Comparison of ENCODE assay signal across 8 cellular contexts in genomic region chr17:74971069-74971841, GRCh38. TPM values are rescaled to one million over a fixed set of nuclear protein-coding genes. Genes with fewer than 3 reads are reported as not detected.
DNase-seq lines count a peak whose midpoint lies in the region; ATAC-seq and TF ChIP-seq lines count a peak whose summit lies in the region.
"Had no signal": no experiment of that assay in that cellular context is flagged by ENCODE, and none has a peak within 500 bp of the region (broad histone marks: within the 10 kb centered on the region; RNA-seq: fewer than 3 reads in every experiment).

No MANE protein-coding gene starts in this region.

- ATAC-seq in HCT116: no peak
- ATAC-seq in activated T-helper 17 cell treated with anti-CD3 and anti-CD28 coated beads, Interleukin-2, amount 50 U/mL, for 72 hours (replicated peaks): no peak
- ATAC-seq in left lung: no peak
- ATAC-seq in stimulated activated effector memory CD8-positive, alpha-beta T cell treated with anti-CD3 and anti-CD28 coated beads, Interleukin-12 subunit alpha, Interleukin-12 subunit beta, amount 100 ng/mL, for 72 hours: no peak
- no peak for ATAC-seq in GM18870 (IDR thresholded peaks at IDR 0.05; ENCODE audit: unreplicated experiment)
- no peak for ATAC-seq in HG02610 (IDR thresholded peaks at IDR 0.05; ENCODE audit: unreplicated experiment)

- peak overlapping the region; percentile 69 for H3K9ac ChIP-seq in HCT116 (ENCODE audit: low read length)

- H4K20me1 ChIP-seq in HCT116 (ENCODE audit: insufficient read depth): no peaks in the 10 kb centered on the region

- RAD21 ChIA-PET in HCT116 (lab: Charles Lee; ENCODE audit: low non-redundant PET in 1 of 2, low total read pairs in 2 of 2, uncharacterized antibody in 2 of 2, unreplicated experiment in 2 of 2): interaction anchor here in 1 of 2 experiments (0.5 kb wide), 2 partner anchors 49 to 126 kb away, joined by 4 to 10 read pairs; no protein-coding TSS in a partner anchor

- H3K9me3 ChIP-seq in HCT116 (ENCODE audit: control insufficient read depth in 1 of 2, insufficient read depth in 1 of 2, low read depth in 1 of 2, low read length in 2 of 2) (no peaks in the 10 kb centered on the region), left lung (no peaks in the 10 kb centered on the region)

- H3K27ac Mint-ChIP-seq in activated T-helper 17 cell treated with anti-CD3 and anti-CD28 coated beads, Interleukin-2, amount 50 U/mL, for 72 hours: no peak overlapping the region
- H3K27ac Mint-ChIP-seq in stimulated activated effector memory CD8-positive, alpha-beta T cell treated with anti-CD3 and anti-CD28 coated beads, Interleukin-12 subunit alpha, Interleukin-12 subunit beta, amount 100 ng/mL, for 72 hours: no peak overlapping the region
- H3K27ac Mint-ChIP-seq: HFFc6 had no signal

- TF ChIP-seq CTCF in HCT116 (IDR thresholded peaks at IDR 0.05 in 2 of 3, conservative IDR thresholded peaks at IDR 0.05 in 1 of 3; ENCODE audit: borderline replicate concordance in 1 of 3, insufficient read depth in 1 of 3, low read depth in 2 of 3, low read length in 2 of 3) (no peak), left lung (IDR thresholded peaks at IDR 0.05) (no peak)

- intact Hi-C loops in HCT116 (cut with micrococcal nuclease): no loop called here
- intact Hi-C loops in left lung (cut with DNase I): no loop called here

- H3K4me2 ChIP-seq in HCT116 (ENCODE audit: low read length): peak overlapping the region; percentile 98

- DNase-seq in HCT116 (ENCODE audit: low read depth, low spot score): no peak
- DNase-seq in left lung: peak in 1 of 2 donors; percentile 33
- DNase-seq in stimulated activated effector memory CD8-positive, alpha-beta T cell treated with anti-CD3 and anti-CD28 coated beads, Interleukin-12 subunit alpha, Interleukin-12 subunit beta, amount 100 ng/mL, for 72 hours (ENCODE audit: low spot score in 2 of 2): no peak
- no peak for DNase-seq in DMS153 (lab: John Stamatoyannopoulos, UW)
- DNase-seq: HFFc6 had no signal

- peaks cover 6% of the 10 kb centered on the region for H3K27me3 Mint-ChIP-seq in activated T-helper 17 cell treated with anti-CD3 and anti-CD28 coated beads, Interleukin-2, amount 50 U/mL, for 72 hours

- no peaks in the 10 kb centered on the region for H3K79me2 ChIP-seq in HCT116 (ENCODE audit: insufficient read depth, low read length)

- H3K4me3 Mint-ChIP-seq in activated T-helper 17 cell treated with anti-CD3 and anti-CD28 coated beads, Interleukin-2, amount 50 U/mL, for 72 hours: peak overlapping the region; percentile 90
- peak overlapping the region; percentile 89 for H3K4me3 Mint-ChIP-seq in stimulated activated effector memory CD8-positive, alpha-beta T cell treated with anti-CD3 and anti-CD28 coated beads, Interleukin-12 subunit alpha, Interleukin-12 subunit beta, amount 100 ng/mL, for 72 hours
- H3K4me3 Mint-ChIP-seq: HFFc6 had no signal

- H2AFZ ChIP-seq in HCT116 (ENCODE audit: low read depth, low read length, poor library complexity, severe bottlenecking): no peak overlapping the region

- H3K9me3 Mint-ChIP-seq in activated T-helper 17 cell treated with anti-CD3 and anti-CD28 coated beads, Interleukin-2, amount 50 U/mL, for 72 hours: no peaks in the 10 kb centered on the region
- H3K9me3 Mint-ChIP-seq in stimulated activated effector memory CD8-positive, alpha-beta T cell treated with anti-CD3 and anti-CD28 coated beads, Interleukin-12 subunit alpha, Interleukin-12 subunit beta, amount 100 ng/mL, for 72 hours: no peaks in the 10 kb centered on the region
- H3K9me3 Mint-ChIP-seq: HFFc6 had no signal

- no peaks in the 10 kb centered on the region for H3K27me3 ChIP-seq in HCT116 (ENCODE audit: insufficient read depth, low read length)
- peaks cover 7 to 55% of the 10 kb centered on the region in 2 donors for H3K27me3 ChIP-seq in left lung

- no peak for TF ChIP-seq RAD21 in HCT116 (IDR thresholded peaks at IDR 0.05; ENCODE audit: low read depth)

- H3K36me3 ChIP-seq in HCT116 (ENCODE audit: control insufficient read depth in 1 of 2, insufficient read depth in 2 of 2, low read length in 2 of 2) (no peaks in the 10 kb centered on the region), left lung (no peaks in the 10 kb centered on the region)

- H3K4me3 ChIP-seq in HCT116 (replicated peaks in 1 of 2; ENCODE audit: low read depth in 1 of 2, low read length in 2 of 2) (peak overlapping the region; percentile 80 to 84), left lung (peak overlapping the region; percentile 41 to 69)

- H3K36me3 Mint-ChIP-seq in activated T-helper 17 cell treated with anti-CD3 and anti-CD28 coated beads, Interleukin-2, amount 50 U/mL, for 72 hours (ENCODE audit: low read depth): no peaks in the 10 kb centered on the region
- peaks cover 6% of the 10 kb centered on the region for H3K36me3 Mint-ChIP-seq in stimulated activated effector memory CD8-positive, alpha-beta T cell treated with anti-CD3 and anti-CD28 coated beads, Interleukin-12 subunit alpha, Interleukin-12 subunit beta, amount 100 ng/mL, for 72 hours

- H3K4me1 Mint-ChIP-seq in activated T-helper 17 cell treated with anti-CD3 and anti-CD28 coated beads, Interleukin-2, amount 50 U/mL, for 72 hours: peaks cover 5% of the 10 kb centered on the region
- peaks cover 13% of the 10 kb centered on the region for H3K4me1 Mint-ChIP-seq in stimulated activated effector memory CD8-positive, alpha-beta T cell treated with anti-CD3 and anti-CD28 coated beads, Interleukin-12 subunit alpha, Interleukin-12 subunit beta, amount 100 ng/mL, for 72 hours

- TF ChIP-seq POLR2A in HCT116 (IDR thresholded peaks at IDR 0.05; ENCODE audit: borderline replicate concordance, extremely low read depth, insufficient read depth, insufficient read length): no peak

- no peaks in the 10 kb centered on the region for H3K9me2 ChIP-seq in HCT116 (ENCODE audit: insufficient read depth)

- BruUV-seq in HCT116 (replicated peaks; lab: Mats Ljungman, UMichigan): TSS peak; percentile 40

- peaks cover 39 to 42% of the 10 kb centered on the region in 2 experiments for H3K4me1 ChIP-seq in HCT116 (ENCODE audit: control insufficient read depth in 1 of 2, insufficient read depth in 2 of 2, low read length in 2 of 2)
- peaks cover 0 to 17% of the 10 kb centered on the region in 2 donors for H3K4me1 ChIP-seq in left lung

- POLR2A ChIA-PET in HCT116 (lab: Charles Lee): interaction anchor here (0.6 to 1.6 kb wide), 4 partner anchors 10 to 125 kb away, joined by 3 to 5 read pairs (median 3); partner anchors contain the start of genes CDR2L and FDXR

- CTCF ChIA-PET in HCT116 (lab: Charles Lee): interaction anchor here (1.0 to 4.5 kb wide), 3 partner anchors 8 to 13 kb away, joined by 3 to 36 read pairs (median 11); no protein-coding TSS in a partner anchor

- peak overlapping the region; percentile 9; the same call in 1 of the 2 replicates for H3K27ac ChIP-seq in HCT116 (ENCODE audit: low read depth, low read length)
- H3K27ac ChIP-seq in left lung: peak overlapping the region; percentile 46 to 58

TF ChIP-seq in HCT116, 20 proteins besides CTCF, POLR2A, EP300 and RAD21:
- TF ChIP-seq ZNF274 (IDR thresholded peaks at IDR 0.05; ENCODE audit: low read depth, low read length): no peak
- no peak for TF ChIP-seq ZFX (IDR thresholded peaks at IDR 0.05)
- TF ChIP-seq SIN3A (IDR thresholded peaks at IDR 0.05; ENCODE audit: low read depth): no peak

RNA-seq across cellular contexts. Expression of gene HID1, which starts 1.3 kb away (rescaled TPM):
- total RNA-seq in HCT116 (2021; ENCODE audit: unreplicated experiment) (43.8 TPM), left lung (10 to 100 TPM; 32.1 to 39.7 TPM)
- polyA plus RNA-seq in HCT116 (2012): 37.7 and 58.1 TPM in 2 replicates
- 1 to 10 TPM; 1.2 to 2.8 TPM for total RNA-seq in activated T-helper 17 cell treated with anti-CD3 and anti-CD28 coated beads, Interleukin-2, amount 50 U/mL, for 72 hours

RNA-seq across cellular contexts. Expression of gene CDR2L, which starts 16.2 kb away (rescaled TPM):
- 26.5 TPM for total RNA-seq in HCT116 (2021; ENCODE audit: unreplicated experiment)
- 16.9 and 17.4 TPM in 2 replicates for polyA plus RNA-seq in HCT116 (2012)
- total RNA-seq in activated T-helper 17 cell treated with anti-CD3 and anti-CD28 coated beads, Interleukin-2, amount 50 U/mL, for 72 hours: 1 to 10 TPM in 1 of 2 donors, under 1 TPM in 1; 0.56 to 1.2 TPM
- total RNA-seq in left lung: 10 to 100 TPM; 22.9 to 41.2 TPM

RNA-seq across cellular contexts. Expression of gene OTOP3, which starts 35.6 kb away (rescaled TPM):
- total RNA-seq in HCT116 (2021; ENCODE audit: unreplicated experiment) (not detected), left lung (not detected)
- not detected in 2 replicates for polyA plus RNA-seq in HCT116 (2012)
- total RNA-seq in activated T-helper 17 cell treated with anti-CD3 and anti-CD28 coated beads, Interleukin-2, amount 50 U/mL, for 72 hours: not detected
- total RNA-seq: HFFc6 had no signal

RNA-seq across cellular contexts. Expression of gene MRPL58, which starts 41.2 kb away (rescaled TPM):
- total RNA-seq in HCT116 (2021; ENCODE audit: unreplicated experiment) (80.5 TPM), left lung (10 to 100 TPM; 25.7 to 32.8 TPM)
- 82.8 and 104 TPM in 2 replicates for polyA plus RNA-seq in HCT116 (2012)
- total RNA-seq in activated T-helper 17 cell treated with anti-CD3 and anti-CD28 coated beads, Interleukin-2, amount 50 U/mL, for 72 hours: 10 to 100 TPM; 25.4 to 48.2 TPM

RNA-seq across cellular contexts. Expression of gene OTOP2, which starts 47.2 kb away (rescaled TPM):
- total RNA-seq in HCT116 (2021; ENCODE audit: unreplicated experiment) (not detected), left lung (not detected)
- polyA plus RNA-seq in HCT116 (2012): 0.04 and 0.07 TPM in 2 replicates
- total RNA-seq in activated T-helper 17 cell treated with anti-CD3 and anti-CD28 coated beads, Interleukin-2, amount 50 U/mL, for 72 hours: not detected
- total RNA-seq: HFFc6 had no signal

Comparison
In these comparisons a context has a peak if more than half of its experiments do, and no peak if none do; other contexts are left out.
1. RNA of gene HID1, which starts 1.3 kb away (total RNA-seq): 43.8 TPM in HCT116 (single experiment) and 32.1 to 39.7 TPM in left lung; 1.2 to 2.8 TPM in activated T-helper 17 cell treated with anti-CD3 and anti-CD28 coated beads, Interleukin-2, amount 50 U/mL, for 72 hours; every median in the first group is over 4 times any median in the second.
2. RNA of gene CDR2L, which starts 16.2 kb away (total RNA-seq): 22.9 to 41.2 TPM in left lung and 26.5 TPM in HCT116 (single experiment); 0.56 to 1.2 TPM in activated T-helper 17 cell treated with anti-CD3 and anti-CD28 coated beads, Interleukin-2, amount 50 U/mL, for 72 hours; every median in the first group is over 10 times any median in the second.